In the genomic region with DNA sequence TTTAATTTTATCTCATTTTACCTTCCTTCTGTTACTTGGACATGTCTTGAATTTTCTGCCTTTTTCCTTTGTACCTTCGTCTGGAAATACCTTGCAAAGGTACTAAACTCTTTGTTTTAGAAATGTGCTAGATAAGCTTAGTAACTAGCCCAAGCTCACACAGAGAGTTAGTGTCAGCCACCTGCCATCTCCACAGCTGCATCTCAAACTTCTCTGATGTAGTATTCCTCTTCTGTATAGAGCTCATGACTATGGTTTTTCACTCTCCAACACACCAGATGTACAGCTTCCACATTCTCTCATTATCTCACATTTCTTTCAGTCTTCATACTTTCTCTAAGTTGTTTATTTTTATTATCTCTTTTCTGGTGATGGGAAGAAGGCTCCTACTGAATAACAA, we compare ENCODE assay signal across 32 cellular contexts.
"Had no signal": no experiment of that assay in that cellular context is flagged by ENCODE, and none has a peak within 500 bp of the region (broad histone marks: within the 10 kb centered on the region; RNA-seq: fewer than 3 reads in every experiment).

No MANE protein-coding gene starts in this region.

- H3K36me3 ChIP-seq: brain microvascular endothelial cell, esophagus muscularis mucosa, gastroesophageal sphincter, WERI-Rb-1 had no signal

- H3K4me1 ChIP-seq: esophagus muscularis mucosa, gastroesophageal sphincter had no signal

- H3K27me3 Mint-ChIP-seq: activated CD4-positive, alpha-beta memory T cell treated with anti-CD3 and anti-CD28 coated beads for 36 hours; activated CD4-positive, alpha-beta T cell treated with anti-CD3 and anti-CD28 coated beads for 36 hours; activated CD4-positive, alpha-beta T cell treated with anti-CD3 and anti-CD28 coated beads, Interleukin-2, amount 10 ng/mL, durations not matched to agents 24 days and 14 days; activated CD8-positive, alpha-beta memory T cell treated with anti-CD3 and anti-CD28 coated beads, Interleukin-2, amount 10 ng/mL, durations not matched to agents 7 days and 5 days; activated naive CD8-positive, alpha-beta T cell; activated T-cell treated with anti-CD3 and anti-CD28 coated beads, Interleukin-2, amount 50 U/mL, for 24 hours; activated T-helper 17 cell treated with anti-CD3 and anti-CD28 coated beads, Interleukin-2, amount 50 U/mL, for 72 hours; central memory CD8-positive, alpha-beta T cell; effector memory CD8-positive, alpha-beta T cell; T-helper 17 cell had no signal

- H3K4me3 ChIP-seq: esophagus muscularis mucosa, gastroesophageal sphincter had no signal

- H3K27me3 ChIP-seq: brain microvascular endothelial cell, esophagus muscularis mucosa, gastroesophageal sphincter had no signal

- H3K9me3 ChIP-seq: esophagus muscularis mucosa, gastroesophageal sphincter had no signal

- H3K27ac ChIP-seq: brain microvascular endothelial cell, esophagus muscularis mucosa, gastroesophageal sphincter, WERI-Rb-1 had no signal

- H3K4me3 Mint-ChIP-seq: activated CD4-positive, alpha-beta memory T cell treated with anti-CD3 and anti-CD28 coated beads for 36 hours; activated CD4-positive, alpha-beta T cell treated with anti-CD3 and anti-CD28 coated beads for 36 hours; activated CD4-positive, alpha-beta T cell treated with anti-CD3 and anti-CD28 coated beads, Interleukin-2, amount 10 ng/mL, durations not matched to agents 24 days and 14 days; activated CD8-positive, alpha-beta memory T cell treated with anti-CD3 and anti-CD28 coated beads, Interleukin-2, amount 10 ng/mL, durations not matched to agents 7 days and 5 days; activated CD8-positive, alpha-beta T cell treated with anti-CD3 and anti-CD28 coated beads, Interleukin-2, amount 10 ng/mL, durations not matched to agents 7 days and 5 days; activated naive CD8-positive, alpha-beta T cell; activated T-cell treated with anti-CD3 and anti-CD28 coated beads, Interleukin-2, amount 50 U/mL, for 24 hours; activated T-helper 17 cell treated with anti-CD3 and anti-CD28 coated beads, Interleukin-2, amount 50 U/mL, for 72 hours; central memory CD8-positive, alpha-beta T cell; effector memory CD8-positive, alpha-beta T cell; T-helper 17 cell; T-helper 2 cell treated with Interferon-gamma antibody and Interleukin-4, amounts not matched to agents 5 μg/mL and 100 μg/mL, for 36 hours had no signal

- DNase-seq: activated CD4-positive, alpha-beta memory T cell treated with anti-CD3 and anti-CD28 coated beads for 36 hours; activated CD4-positive, alpha-beta T cell treated with anti-CD3 and anti-CD28 coated beads for 36 hours; activated CD4-positive, alpha-beta T cell treated with anti-CD3 and anti-CD28 coated beads, Interleukin-2, amount 10 ng/mL, durations not matched to agents 24 days and 14 days; activated CD4-positive, CD25-positive, alpha-beta regulatory T cell; activated CD4-positive, CD25-positive, alpha-beta regulatory T cell treated with anti-CD3 and anti-CD28 coated beads, Interleukin-2, amount 50 U/mL, for 72 hours; activated CD8-positive, alpha-beta memory T cell treated with anti-CD3 and anti-CD28 coated beads, Interleukin-2, amount 10 ng/mL, durations not matched to agents 7 days and 5 days; activated CD8-positive, alpha-beta memory T cell treated with anti-CD3 and anti-CD28 coated beads, Interleukin-2, amount 50 U/mL, for 4 hours; activated CD8-positive, alpha-beta T cell treated with anti-CD3 and anti-CD28 coated beads, Interleukin-2, amount 10 ng/mL, durations not matched to agents 7 days and 5 days; activated effector memory CD4-positive, alpha-beta T cell treated with Interleukin-2 at 50 U/mL for 16 hours; activated gamma-delta T cell treated with Interleukin-2 at 50 U/mL for 16 hours; activated naive CD4-positive, alpha-beta T cell treated with anti-CD3 and anti-CD28 coated beads, Interleukin-2, amount 50 U/mL, for 16 hours; activated naive CD4-positive, alpha-beta T cell treated with Interleukin-2 at 50 U/mL for 16 hours; activated T-cell treated with anti-CD3 and anti-CD28 coated beads, Interleukin-2, amount 50 U/mL, for 24 hours; amniotic stem cell; anterior cingulate cortex; brain microvascular endothelial cell; cortex of kidney; dermis blood vessel endothelial cell; effector CD4-positive, alpha-beta T cell; effector memory CD8-positive, alpha-beta T cell; erythroblast; foreskin melanocyte; T-helper 1 cell; T-helper 17 cell; T1000; WERI-Rb-1 had no signal

- H3K9me3 Mint-ChIP-seq: activated CD4-positive, alpha-beta T cell treated with anti-CD3 and anti-CD28 coated beads, Interleukin-2, amount 10 ng/mL, durations not matched to agents 24 days and 14 days had no signal

- ATAC-seq: activated CD4-positive, alpha-beta T cell treated with anti-CD3 and anti-CD28 coated beads for 36 hours; activated CD8-positive, alpha-beta memory T cell treated with anti-CD3 and anti-CD28 coated beads, Interleukin-2, amount 10 ng/mL, durations not matched to agents 7 days and 5 days; activated CD8-positive, alpha-beta T cell treated with anti-CD3 and anti-CD28 coated beads, Interleukin-2, amount 10 ng/mL, durations not matched to agents 7 days and 5 days; activated T-helper 17 cell treated with anti-CD3 and anti-CD28 coated beads, Interleukin-2, amount 50 U/mL, for 72 hours; effector memory CD8-positive, alpha-beta T cell; gastroesophageal sphincter; T-helper 17 cell had no signal

- H3K27ac Mint-ChIP-seq: activated CD4-positive, alpha-beta memory T cell treated with anti-CD3 and anti-CD28 coated beads for 36 hours; activated CD4-positive, alpha-beta T cell treated with anti-CD3 and anti-CD28 coated beads for 36 hours; activated CD4-positive, alpha-beta T cell treated with anti-CD3 and anti-CD28 coated beads, Interleukin-2, amount 10 ng/mL, durations not matched to agents 24 days and 14 days; activated CD8-positive, alpha-beta memory T cell treated with anti-CD3 and anti-CD28 coated beads, Interleukin-2, amount 10 ng/mL, durations not matched to agents 7 days and 5 days; activated CD8-positive, alpha-beta T cell treated with anti-CD3 and anti-CD28 coated beads, Interleukin-2, amount 10 ng/mL, durations not matched to agents 7 days and 5 days; activated naive CD8-positive, alpha-beta T cell; activated T-cell treated with anti-CD3 and anti-CD28 coated beads, Interleukin-2, amount 50 U/mL, for 24 hours; activated T-helper 17 cell treated with anti-CD3 and anti-CD28 coated beads, Interleukin-2, amount 50 U/mL, for 72 hours; effector memory CD8-positive, alpha-beta T cell; T-helper 17 cell; T-helper 2 cell treated with Interferon-gamma antibody and Interleukin-4, amounts not matched to agents 5 μg/mL and 100 μg/mL, for 36 hours had no signal

- H3K36me3 Mint-ChIP-seq: activated CD4-positive, alpha-beta memory T cell treated with anti-CD3 and anti-CD28 coated beads for 36 hours; activated CD8-positive, alpha-beta memory T cell treated with anti-CD3 and anti-CD28 coated beads, Interleukin-2, amount 10 ng/mL, durations not matched to agents 7 days and 5 days; activated naive CD8-positive, alpha-beta T cell had no signal

- H3K4me1 Mint-ChIP-seq: activated CD4-positive, alpha-beta T cell treated with anti-CD3 and anti-CD28 coated beads for 36 hours; activated CD4-positive, alpha-beta T cell treated with anti-CD3 and anti-CD28 coated beads, Interleukin-2, amount 10 ng/mL, durations not matched to agents 24 days and 14 days; activated CD8-positive, alpha-beta memory T cell treated with anti-CD3 and anti-CD28 coated beads, Interleukin-2, amount 10 ng/mL, durations not matched to agents 7 days and 5 days; activated T-helper 17 cell treated with anti-CD3 and anti-CD28 coated beads, Interleukin-2, amount 50 U/mL, for 72 hours; central memory CD8-positive, alpha-beta T cell; T-helper 17 cell had no signal
